In the genomic region with DNA sequence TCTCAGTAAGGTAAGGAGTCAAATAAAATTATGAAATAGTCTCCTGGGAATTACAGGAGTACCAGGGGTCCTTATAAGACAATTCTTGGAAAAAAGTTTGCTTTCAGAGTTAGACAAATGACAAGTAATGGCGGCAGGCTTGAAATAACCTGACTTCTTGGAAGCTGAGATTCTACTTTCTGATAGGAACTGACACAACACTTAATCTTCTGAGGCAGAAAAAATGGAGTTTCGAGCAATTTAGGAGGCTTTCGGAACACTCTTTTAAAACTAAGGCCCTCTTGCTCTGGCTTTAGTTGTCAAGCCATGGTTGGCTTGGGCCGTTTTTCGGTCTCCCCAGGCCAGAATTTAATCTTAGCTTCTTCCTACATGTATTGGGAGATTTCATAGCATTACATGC, we compare ENCODE assay signal across 24 cellular contexts.
A peak's percentile ranks its signal among the peaks of the same experiment; 100 is the strongest.
DNase-seq lines count a peak whose midpoint lies in the region; ATAC-seq, FAIRE-seq and TF ChIP-seq lines count a peak whose summit lies in the region.
"Had no signal": no experiment of that assay in that cellular context is flagged by ENCODE, and none has a peak within 500 bp of the region (broad histone marks: within the 10 kb centered on the region; RNA-seq: fewer than 3 reads in every experiment).

No MANE protein-coding gene starts in this region.

- H3K9me1 ChIP-seq in K562 (ENCODE audit: control insufficient read depth, insufficient read depth, low read length), result no peaks in the 10 kb centered on the region

- intact Hi-C loops in activated CD4-positive, alpha-beta T cell treated with anti-CD3 and anti-CD28 coated beads for 36 hours (cut with DNase I, micrococcal nuclease), result loop anchor here (2.0 kb wide), 2 partner anchors 18 to 60 kb away; no protein-coding TSS in a partner anchor
- intact Hi-C loops in K562 (cut with micrococcal nuclease), result no loop called here
- intact Hi-C loops in Calu3 (cut with micrococcal nuclease; ENCODE audit: unreplicated experiment), result no loop called here
- intact Hi-C loops in mucosa of descending colon (cut with DNase I, micrococcal nuclease), result no loop called here

- peaks cover 9% of the 10 kb centered on the region for H3K9me3 ChIP-seq in KOPT-K1 (ENCODE audit: insufficient read depth, low read length, poor library complexity, severe bottlenecking)
- H3K9me3 ChIP-seq in K562 (replicated peaks; ENCODE audit: control insufficient read depth, insufficient read depth, low read depth, low read length), result no peaks in the 10 kb centered on the region
- H3K9me3 ChIP-seq in mucosa of descending colon, result no peaks in the 10 kb centered on the region
- H3K9me3 ChIP-seq: A549; BE2C; BLaER1 treated with 17β-estradiol and CSF1 and Interleukin-3, amounts not matched to agents 10 nM and 100 nM had no signal

- H3K4me1 ChIP-seq in K562 (replicated peaks in 1 of 2; ENCODE audit: control insufficient read depth in 2 of 2, insufficient read depth in 2 of 2, low read length in 2 of 2) (peaks cover 0 to 10% of the 10 kb centered on the region in 2 experiments; a peak in 3 of 5 replicates), mucosa of descending colon (ENCODE audit: low read depth) (no peaks in the 10 kb centered on the region)
- H3K4me1 ChIP-seq: A549; BLaER1 treated with 17β-estradiol and CSF1 and Interleukin-3, amounts not matched to agents 10 nM and 100 nM had no signal

- no peak for TF ChIP-seq CTCF in K562 (IDR thresholded peaks at IDR 0.05 in 2 of 3, conservative IDR thresholded peaks at IDR 0.05 in 1 of 3; ENCODE audit: insufficient read depth in 2 of 3, low read depth in 1 of 3, low read length in 3 of 3)
- no peak for TF ChIP-seq CTCF in type B pancreatic cell (conservative IDR thresholded peaks at IDR 0.05)
- no peak for TF ChIP-seq CTCF in Calu3 (IDR thresholded peaks at IDR 0.05; ENCODE audit: unreplicated experiment)
- no peak for TF ChIP-seq CTCF in mucosa of descending colon (IDR thresholded peaks at IDR 0.05)

- no peak overlapping the region for H3K4me3 Mint-ChIP-seq in activated CD4-positive, alpha-beta T cell treated with anti-CD3 and anti-CD28 coated beads for 36 hours
- H3K4me3 Mint-ChIP-seq in activated CD4-positive, alpha-beta T cell treated with anti-CD3 and anti-CD28 coated beads, Interleukin-2, amount 10 ng/mL, durations not matched to agents 7 days and 5 days, result no peak overlapping the region
- H3K4me3 Mint-ChIP-seq in type B pancreatic cell, result peak overlapping the region; percentile 9
- no peak overlapping the region for H3K4me3 Mint-ChIP-seq in Calu3 (ENCODE audit: low read depth, unreplicated experiment)
- H3K4me3 Mint-ChIP-seq: CD14-positive monocyte; CD4-positive, alpha-beta T cell; CD8-positive, alpha-beta memory T cell had no signal

- no TSS peak for BruUV-seq in K562 (replicated peaks; lab: Mats Ljungman, UMichigan)
- no TSS peak for BruUV-seq in Calu3 (replicated peaks; lab: Mats Ljungman, UMichigan)

- ATAC-seq in activated CD4-positive, alpha-beta T cell treated with anti-CD3 and anti-CD28 coated beads for 36 hours, result no peak
- ATAC-seq in K562 (peak; percentile 51; the same call in 2 of the 3 replicates), mucosa of descending colon (no peak)
- ATAC-seq: A549 had no signal

- H3K27ac ChIP-seq in KOPT-K1 (ENCODE audit: low read depth, low read length, poor library complexity, severe bottlenecking), result peak overlapping the region; percentile 70
- peak overlapping the region; percentile 59; the same call in 2 of the 3 replicates for H3K27ac ChIP-seq in K562 (ENCODE audit: extremely low read depth, low read depth, low read length)
- H3K27ac ChIP-seq: A549; BLaER1 treated with 17β-estradiol and CSF1 and Interleukin-3, amounts not matched to agents 10 nM and 100 nM; GM23248 had no signal

- no peak for DNase-seq in activated CD4-positive, alpha-beta T cell treated with anti-CD3 and anti-CD28 coated beads for 36 hours
- no peak for DNase-seq in activated CD4-positive, alpha-beta T cell treated with anti-CD3 and anti-CD28 coated beads, Interleukin-2, amount 10 ng/mL, durations not matched to agents 7 days and 5 days
- DNase-seq in K562 (ENCODE audit: extremely low read depth in 1 of 4, low spot score in 3 of 4), result peak in 2 of 4 experiments; percentile 10 to 15
- DNase-seq in type B pancreatic cell (ENCODE audit: extremely low spot score, unreplicated experiment), result no peak
- DNase-seq in Calu3, result no peak
- no peak for DNase-seq in mucosa of descending colon
- DNase-seq: 8988T; ACHN; AML-193; BE2C; CD4-positive, alpha-beta T cell; CD8-positive, alpha-beta memory T cell; DMS53; DMS79 treated with DMSO at 0.1 percent for 48 hours; GM23248; H7; HCEC 1CT had no signal

- no peaks in the 10 kb centered on the region for H3K36me3 ChIP-seq in KOPT-K1 (ENCODE audit: insufficient read depth, low read length)
- H3K36me3 ChIP-seq in K562 (ENCODE audit: control insufficient read depth, insufficient read depth, low read length), result no peaks in the 10 kb centered on the region
- no peaks in the 10 kb centered on the region for H3K36me3 ChIP-seq in mucosa of descending colon (ENCODE audit: low read depth)
- H3K36me3 ChIP-seq: BE2C; BLaER1 treated with 17β-estradiol and CSF1 and Interleukin-3, amounts not matched to agents 10 nM and 100 nM had no signal

- H3K9ac ChIP-seq in K562 (ENCODE audit: insufficient read depth in 1 of 2, low read depth in 2 of 2, low read length in 2 of 2), result no peak overlapping the region
- H3K9ac ChIP-seq: BLaER1 treated with 17β-estradiol and CSF1 and Interleukin-3, amounts not matched to agents 10 nM and 100 nM; GM23248 had no signal

- no peaks in the 10 kb centered on the region for H3K79me2 ChIP-seq in K562 (ENCODE audit: control insufficient read depth, insufficient read depth, low read length)

- peaks cover 5% of the 10 kb centered on the region for H3K36me3 Mint-ChIP-seq in activated CD4-positive, alpha-beta T cell treated with anti-CD3 and anti-CD28 coated beads for 36 hours (ENCODE audit: low read depth)
- H3K36me3 Mint-ChIP-seq in activated CD4-positive, alpha-beta T cell treated with anti-CD3 and anti-CD28 coated beads, Interleukin-2, amount 10 ng/mL, durations not matched to agents 7 days and 5 days (ENCODE audit: low read depth), result peaks cover 9% of the 10 kb centered on the region
- no peaks in the 10 kb centered on the region for H3K36me3 Mint-ChIP-seq in type B pancreatic cell
- no peaks in the 10 kb centered on the region for H3K36me3 Mint-ChIP-seq in Calu3 (ENCODE audit: insufficient read depth, unreplicated experiment)
- H3K36me3 Mint-ChIP-seq: CD14-positive monocyte; CD8-positive, alpha-beta memory T cell had no signal

- H3K4me1 Mint-ChIP-seq in activated CD4-positive, alpha-beta T cell treated with anti-CD3 and anti-CD28 coated beads for 36 hours, result peaks cover 56% of the 10 kb centered on the region
- H3K4me1 Mint-ChIP-seq in activated CD4-positive, alpha-beta T cell treated with anti-CD3 and anti-CD28 coated beads, Interleukin-2, amount 10 ng/mL, durations not matched to agents 7 days and 5 days, result peaks cover 22% of the 10 kb centered on the region
- peaks cover 5% of the 10 kb centered on the region for H3K4me1 Mint-ChIP-seq in type B pancreatic cell (ENCODE audit: unreplicated experiment)
- peaks cover 11% of the 10 kb centered on the region for H3K4me1 Mint-ChIP-seq in Calu3 (ENCODE audit: low read depth, unreplicated experiment)
- H3K4me1 Mint-ChIP-seq: CD14-positive monocyte had no signal

- FAIRE-seq in K562 (lab: Jason Lieb, UNC), result no peak
- FAIRE-seq: A549, G401.6, GM19239, H1 had no signal

- CTCF ChIA-PET in activated CD4-positive, alpha-beta T cell treated with anti-CD3 and anti-CD28 coated beads for 36 hours (lab: Charles Lee), result interaction anchor here (1.1 kb wide), 1 partner anchor 11 kb away, joined by 3 read pairs; no protein-coding TSS in a partner anchor
- CTCF ChIA-PET in activated CD4-positive, alpha-beta T cell treated with anti-CD3 and anti-CD28 coated beads, Interleukin-2, amount 10 ng/mL, durations not matched to agents 7 days and 5 days (lab: Charles Lee), result no interaction called here
- CTCF ChIA-PET in K562 (lab: Yijun Ruan, JAX; ENCODE audit: low intra/inter-chr PET ratio) (no interaction called here), Calu3 (lab: Charles Lee) (interaction anchor here (1.0 kb wide), 1 partner anchor 18 kb away, joined by 3 read pairs; no protein-coding TSS in a partner anchor)

- peak overlapping the region; percentile 65 for H2AFZ ChIP-seq in K562 (ENCODE audit: low read depth, low read length)
- H2AFZ ChIP-seq: GM23248 had no signal

- no peak for TF ChIP-seq POLR2A in K562 (conservative IDR thresholded peaks at IDR 0.05)

- H3K27me3 ChIP-seq in K562 (ENCODE audit: control insufficient read depth in 2 of 2, insufficient read depth in 2 of 2, low read length in 2 of 2), result peaks cover 0 to 5% of the 10 kb centered on the region in 2 experiments; a peak in 2 of 5 replicates
- H3K27me3 ChIP-seq: BE2C; BLaER1 treated with 17β-estradiol and CSF1 and Interleukin-3, amounts not matched to agents 10 nM and 100 nM had no signal

- H3K4me2 ChIP-seq in K562 (ENCODE audit: insufficient read depth, low read length), result peak overlapping the region; percentile 54
- H3K4me2 ChIP-seq: A549; BLaER1 treated with 17β-estradiol and CSF1 and Interleukin-3, amounts not matched to agents 10 nM and 100 nM had no signal

- 2% methylated on average over 5 of the region's 5 CpGs for WGBS in K562 (ENCODE audit: insufficient coverage, low coverage, missing lambda C conversion rate)

- POLR2A ChIA-PET in activated CD4-positive, alpha-beta T cell treated with anti-CD3 and anti-CD28 coated beads for 36 hours (lab: Charles Lee), result interaction anchor here (0.7 kb wide), 1 partner anchor 89 kb away, joined by 3 read pairs; no protein-coding TSS in a partner anchor
- POLR2A ChIA-PET in activated CD4-positive, alpha-beta T cell treated with anti-CD3 and anti-CD28 coated beads, Interleukin-2, amount 10 ng/mL, durations not matched to agents 7 days and 5 days (lab: Charles Lee), result no interaction called here
- POLR2A ChIA-PET in K562 (lab: Yijun Ruan, JAX), result interaction anchor here (1.1 kb wide), 1 partner anchor 8 kb away, joined by 6 read pairs; no protein-coding TSS in a partner anchor

- peaks cover 10% of the 10 kb centered on the region for H3K9me3 Mint-ChIP-seq in activated CD4-positive, alpha-beta T cell treated with anti-CD3 and anti-CD28 coated beads for 36 hours (ENCODE audit: low read depth)
- H3K9me3 Mint-ChIP-seq in activated CD4-positive, alpha-beta T cell treated with anti-CD3 and anti-CD28 coated beads, Interleukin-2, amount 10 ng/mL, durations not matched to agents 7 days and 5 days, result peaks cover 24% of the 10 kb centered on the region
- H3K9me3 Mint-ChIP-seq in type B pancreatic cell (peaks cover 12% of the 10 kb centered on the region), Calu3 (ENCODE audit: low read depth, unreplicated experiment) (no peaks in the 10 kb centered on the region)
- H3K9me3 Mint-ChIP-seq: CD4-positive, alpha-beta T cell; CD8-positive, alpha-beta memory T cell had no signal

- no peak for TF ChIP-seq EP300 in K562 (IDR thresholded peaks at IDR 0.05; ENCODE audit: low read length)

- H3K27me3 Mint-ChIP-seq in activated CD4-positive, alpha-beta T cell treated with anti-CD3 and anti-CD28 coated beads for 36 hours, result peaks cover 2% of the 10 kb centered on the region
- H3K27me3 Mint-ChIP-seq in activated CD4-positive, alpha-beta T cell treated with anti-CD3 and anti-CD28 coated beads, Interleukin-2, amount 10 ng/mL, durations not matched to agents 7 days and 5 days, result no peaks in the 10 kb centered on the region
- H3K27me3 Mint-ChIP-seq in type B pancreatic cell, result no peaks in the 10 kb centered on the region
- no peaks in the 10 kb centered on the region for H3K27me3 Mint-ChIP-seq in Calu3 (ENCODE audit: unreplicated experiment)
- H3K27me3 Mint-ChIP-seq: CD4-positive, alpha-beta T cell; CD8-positive, alpha-beta memory T cell had no signal

- peak overlapping the region; percentile 52 for H3K27ac Mint-ChIP-seq in activated CD4-positive, alpha-beta T cell treated with anti-CD3 and anti-CD28 coated beads for 36 hours
- H3K27ac Mint-ChIP-seq in activated CD4-positive, alpha-beta T cell treated with anti-CD3 and anti-CD28 coated beads, Interleukin-2, amount 10 ng/mL, durations not matched to agents 7 days and 5 days, result no peak overlapping the region
- H3K27ac Mint-ChIP-seq in type B pancreatic cell (peak overlapping the region; percentile 57), Calu3 (ENCODE audit: unreplicated experiment) (no peak overlapping the region)
- H3K27ac Mint-ChIP-seq: CD14-positive monocyte; CD4-positive, alpha-beta T cell had no signal

- in situ Hi-C loops in K562 (cut with MboI), result no loop called here

- TF ChIP-seq RAD21 in K562 (CRISPR knock-in tag; conservative IDR thresholded peaks at IDR 0.05 in 1 of 2, IDR thresholded peaks at IDR 0.05 in 1 of 2), result no peak

- H3K4me3 ChIP-seq in K562, result no peak overlapping the region
- H3K4me3 ChIP-seq in mucosa of descending colon, result no peak overlapping the region
- H3K4me3 ChIP-seq: A549; BLaER1 treated with 17β-estradiol and CSF1 and Interleukin-3, amounts not matched to agents 10 nM and 100 nM; GM23248 had no signal

- no peaks in the 10 kb centered on the region for H4K20me1 ChIP-seq in K562 (replicated peaks; ENCODE audit: control insufficient read depth, insufficient read depth, low read length)
- H4K20me1 ChIP-seq: BLaER1 treated with 17β-estradiol and CSF1 and Interleukin-3, amounts not matched to agents 10 nM and 100 nM had no signal

Comparison
In these comparisons a context has a peak if more than half of its experiments do, and no peak if none do; other contexts are left out.
1. H3K27ac Mint-ChIP-seq: peak in activated CD4-positive, alpha-beta T cell treated with anti-CD3 and anti-CD28 coated beads for 36 hours (single experiment) and type B pancreatic cell (single experiment); none in activated CD4-positive, alpha-beta T cell treated with anti-CD3 and anti-CD28 coated beads, Interleukin-2, amount 10 ng/mL, durations not matched to agents 7 days and 5 days (single experiment) and Calu3 (single experiment).
2. CTCF ChIA-PET loops: an anchor here in activated CD4-positive, alpha-beta T cell treated with anti-CD3 and anti-CD28 coated beads for 36 hours (1.1 kb wide) and Calu3 (1.0 kb wide); none called in activated CD4-positive, alpha-beta T cell treated with anti-CD3 and anti-CD28 coated beads, Interleukin-2, amount 10 ng/mL, durations not matched to agents 7 days and 5 days and K562.
3. intact Hi-C loops: an anchor here in activated CD4-positive, alpha-beta T cell treated with anti-CD3 and anti-CD28 coated beads for 36 hours (2.0 kb wide); none called in K562, Calu3 and mucosa of descending colon.